In the genomic region with DNA sequence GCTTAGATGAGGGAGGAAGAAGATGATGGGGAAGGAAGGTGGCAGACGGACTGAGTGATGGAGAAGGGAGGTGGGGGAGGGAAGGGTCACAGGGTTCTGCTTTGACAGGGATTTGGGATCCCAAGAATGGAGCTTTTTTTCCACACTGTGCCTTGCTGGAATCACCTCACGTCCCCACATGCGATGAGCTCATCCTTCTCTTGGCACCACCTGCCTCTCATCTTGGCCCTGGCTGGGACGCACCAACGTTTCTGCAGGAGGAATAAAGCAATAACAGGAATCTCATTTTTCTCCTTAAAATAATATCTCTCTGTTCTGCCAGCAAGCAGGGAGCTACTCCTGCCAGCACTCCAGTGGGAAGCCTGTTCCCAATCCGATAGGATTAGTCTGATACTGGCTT, we compare ENCODE assay signal across 20 cellular contexts. TPM values are rescaled to one million over a fixed set of nuclear protein-coding genes. Genes with fewer than 3 reads are reported as not detected.
"Had no signal": no experiment of that assay in that cellular context is flagged by ENCODE, and none has a peak within 500 bp of the region (broad histone marks: within the 10 kb centered on the region; RNA-seq: fewer than 3 reads in every experiment).

No MANE protein-coding gene starts in this region.

- H3K27ac ChIP-seq: pancreas, right lobe of liver, thoracic aorta, upper lobe of left lung had no signal

- H3K9me3 ChIP-seq: pancreas, right lobe of liver, thoracic aorta, upper lobe of left lung had no signal

- ATAC-seq: activated CD8-positive, alpha-beta T cell treated with anti-CD3 and anti-CD28 coated beads, Interleukin-2, amount 10 ng/mL, durations not matched to agents 7 days and 5 days; activated naive CD8-positive, alpha-beta T cell treated with anti-CD3 and anti-CD28 coated beads, Interleukin-2, amount 50 U/mL, for 24 hours; left ventricle myocardium superior; pancreas; right lobe of liver; stimulated activated memory B cell treated with anti-CD40 and anti-IgM and Interleukin-4, amounts not matched to agents 10 μg/mL and 1 μg/mL and 100 μg/mL, for 72 hours had no signal

- DNase-seq: activated CD4-positive, alpha-beta T cell treated with anti-CD3 and anti-CD28 coated beads for 1 hour; activated CD4-positive, alpha-beta T cell treated with anti-CD3 and anti-CD28 coated beads, Interleukin-2, amount 50 U/mL, for 1 hour; activated CD8-positive, alpha-beta T cell treated with anti-CD3 and anti-CD28 coated beads, Interleukin-2, amount 10 ng/mL, durations not matched to agents 7 days and 5 days; activated gamma-delta T cell; activated naive CD4-positive, alpha-beta T cell treated with anti-CD3 and anti-CD28 coated beads, Interleukin-2, amount 50 U/mL, for 16 hours; activated naive CD8-positive, alpha-beta T cell treated with anti-CD3 and anti-CD28 coated beads, Interleukin-2, amount 50 U/mL, for 24 hours; effector CD4-positive, alpha-beta T cell; foreskin melanocyte; immature natural killer cell; left ventricle myocardium superior; midbrain; nephron progenitor cell; pancreas; right lobe of liver; small intestine; stimulated activated CD4-positive, alpha-beta T cell treated with anti-CD3 and anti-CD28 coated beads, Interleukin-2, amount 100 ng/mL, for 24 hours had no signal

- H3K4me1 ChIP-seq: pancreas, right lobe of liver, upper lobe of left lung had no signal

- H3K4me3 ChIP-seq: pancreas, right lobe of liver, thoracic aorta, upper lobe of left lung had no signal

- H3K27me3 ChIP-seq: pancreas, right lobe of liver, upper lobe of left lung had no signal

- H3K36me3 ChIP-seq: pancreas, right lobe of liver, thoracic aorta, upper lobe of left lung had no signal

RNA-seq across cellular contexts. Expression of gene MEOX1, which starts 47.8 kb away (rescaled TPM):
- total RNA-seq: pulmonary artery endothelial cell had no signal
- polyA plus RNA-seq: immature natural killer cell had no signal
